8 cellular contexts compared by ENCODE assay signal in the genomic region with DNA sequence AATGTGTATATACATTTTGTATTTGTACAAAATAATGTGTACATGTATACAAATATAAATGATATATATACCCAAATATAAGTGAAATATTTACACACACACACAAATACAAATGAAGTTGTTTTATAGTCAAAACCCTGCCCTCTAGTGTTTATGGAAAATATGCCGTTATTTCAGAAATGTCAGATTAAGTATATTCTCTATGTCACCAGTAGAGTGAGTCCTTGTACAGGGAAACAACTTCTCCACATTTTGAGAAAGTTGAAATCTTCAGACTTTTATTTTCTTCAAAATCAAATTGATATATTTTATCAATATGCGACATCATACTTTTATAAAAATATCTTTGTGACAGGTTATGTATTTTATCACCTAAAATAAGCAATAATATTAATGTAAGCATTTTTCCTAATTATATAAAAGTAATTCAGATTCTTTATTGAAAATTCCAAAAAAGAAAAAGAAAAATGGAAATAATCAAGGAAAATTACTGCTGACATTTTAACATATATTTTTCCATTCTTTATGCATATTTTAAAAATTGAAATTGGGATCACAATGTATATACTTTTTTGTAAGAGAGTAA. TPM values are rescaled to one million over a fixed set of nuclear protein-coding genes. Genes with fewer than 3 reads are reported as not detected.
A peak's percentile ranks its signal among the peaks of the same experiment; 100 is the strongest.
DNase-seq lines count a peak whose midpoint lies in the region; ATAC-seq and TF ChIP-seq lines count a peak whose summit lies in the region.

No MANE protein-coding gene starts in this region.

- in situ Hi-C loops in IMR-90 (cut with MboI; ENCODE audit: low sequenced_read_pairs): loop anchor here (25.0 kb wide), 1 partner anchor 771 kb away; no protein-coding TSS in a partner anchor
- in situ Hi-C loops in Panc1 (cut with HindIII; ENCODE audit: low pct_unique_long_range_greater_than_20kb, low sequenced_read_pairs): no loop called here

- no peaks in the 10 kb centered on the region for H3K4me1 ChIP-seq in IMR-90 (ENCODE audit: control insufficient read depth, insufficient read depth, low read length)
- H3K4me1 ChIP-seq in Panc1 (ENCODE audit: control insufficient read depth, insufficient read depth, low read length): no peaks in the 10 kb centered on the region
- H3K4me1 ChIP-seq in neural progenitor cell: no peaks in the 10 kb centered on the region

- H3K27me3 Mint-ChIP-seq in endothelial cell (ENCODE audit: unreplicated experiment): no peaks in the 10 kb centered on the region
- peaks cover 3% of the 10 kb centered on the region for H3K27me3 Mint-ChIP-seq in neural progenitor cell (ENCODE audit: insufficient read depth, low read depth)
- H3K27me3 Mint-ChIP-seq in activated T-helper 2 cell treated with anti-CD3 and anti-CD28 coated beads, Interferon-gamma antibody, Interleukin-2, Interleukin-4, amounts not matched to agents 10 μg/mL and 5 μg/mL and 100 μg/mL, durations not matched to agents 14 hours and 24 hours and 36 hours (ENCODE audit: low read depth): no peaks in the 10 kb centered on the region

- TF ChIP-seq RAD21 in IMR-90 (IDR thresholded peaks at IDR 0.05; ENCODE audit: low read length): peak; percentile 86

- no peak overlapping the region for H3K14ac ChIP-seq in IMR-90 (replicated peaks; ENCODE audit: low read depth, low read length)

- TF ChIP-seq POLR2A in IMR-90 (IDR thresholded peaks at IDR 0.05; ENCODE audit: low read depth, low read length): no peak

- H3K27ac Mint-ChIP-seq in endothelial cell (ENCODE audit: unreplicated experiment) (no peak overlapping the region), neural progenitor cell (no peak overlapping the region)
- H3K27ac Mint-ChIP-seq in activated T-helper 2 cell treated with anti-CD3 and anti-CD28 coated beads, Interferon-gamma antibody, Interleukin-2, Interleukin-4, amounts not matched to agents 10 μg/mL and 5 μg/mL and 100 μg/mL, durations not matched to agents 14 hours and 24 hours and 36 hours: no peak overlapping the region

- WGBS in IMR-90 (ENCODE audit: extremely low coverage in 2 of 2, insufficient read length in 1 of 2), 2 experiments: no CpG with 5 or more reads among the region's 2 CpGs

- H3K9me3 ChIP-seq in IMR-90 (ENCODE audit: control insufficient read depth, insufficient read depth, low read length) (no peaks in the 10 kb centered on the region), Panc1 (ENCODE audit: control insufficient read depth, insufficient read depth, low read depth, low read length) (no peaks in the 10 kb centered on the region), neural progenitor cell (ENCODE audit: low read depth) (no peaks in the 10 kb centered on the region)

- H3K79me2 ChIP-seq in neural progenitor cell (ENCODE audit: low read depth): peaks cover 32% of the 10 kb centered on the region

- H3K36me3 Mint-ChIP-seq in endothelial cell (ENCODE audit: low read depth, unreplicated experiment) (peaks cover 29% of the 10 kb centered on the region), neural progenitor cell (peaks cover 42% of the 10 kb centered on the region)
- peaks cover 41% of the 10 kb centered on the region for H3K36me3 Mint-ChIP-seq in activated T-helper 2 cell treated with anti-CD3 and anti-CD28 coated beads, Interferon-gamma antibody, Interleukin-2, Interleukin-4, amounts not matched to agents 10 μg/mL and 5 μg/mL and 100 μg/mL, durations not matched to agents 14 hours and 24 hours and 36 hours (ENCODE audit: low read depth)

- no peak overlapping the region for H3K4me2 ChIP-seq in IMR-90 (ENCODE audit: low read depth, low read length)
- no peak overlapping the region for H3K4me2 ChIP-seq in neural progenitor cell

- no peak overlapping the region for H2BK120ac ChIP-seq in IMR-90 (ENCODE audit: low read depth, low read length)

- no peak overlapping the region for H3K18ac ChIP-seq in IMR-90 (ENCODE audit: low read depth, low read length)

- no peak overlapping the region for H3K27ac ChIP-seq in IMR-90 (ENCODE audit: insufficient read depth, low read length)
- H3K27ac ChIP-seq in Panc1 (ENCODE audit: low read length): no peak overlapping the region
- H3K27ac ChIP-seq in neural progenitor cell: no peak overlapping the region

- H2AFZ ChIP-seq in IMR-90 (replicated peaks; ENCODE audit: low read length, poor library complexity) (no peak overlapping the region), neural progenitor cell (replicated peaks) (no peak overlapping the region)

- H4K91ac ChIP-seq in IMR-90 (ENCODE audit: insufficient read depth, low read depth, low read length): no peak overlapping the region

- peaks cover 10% of the 10 kb centered on the region for H3K36me3 ChIP-seq in IMR-90 (ENCODE audit: control insufficient read depth, insufficient read depth, low read length)
- peaks cover 24% of the 10 kb centered on the region for H3K36me3 ChIP-seq in Panc1 (ENCODE audit: control insufficient read depth, insufficient read depth, low read length)
- H3K36me3 ChIP-seq in neural progenitor cell: peaks cover 33% of the 10 kb centered on the region

- H3K4me1 Mint-ChIP-seq in endothelial cell (ENCODE audit: unreplicated experiment) (peaks cover 3% of the 10 kb centered on the region), neural progenitor cell (no peaks in the 10 kb centered on the region)
- H3K4me1 Mint-ChIP-seq in activated T-helper 2 cell treated with anti-CD3 and anti-CD28 coated beads, Interferon-gamma antibody, Interleukin-2, Interleukin-4, amounts not matched to agents 10 μg/mL and 5 μg/mL and 100 μg/mL, durations not matched to agents 14 hours and 24 hours and 36 hours (ENCODE audit: low read depth): no peaks in the 10 kb centered on the region

- intact Hi-C loops in IMR-90 (cut with micrococcal nuclease) (loop anchor here (1.0 to 5.0 kb wide), 3 partner anchors 546 to 778 kb away; partner anchors contain the start of gene RPRM), Panc1 (cut with micrococcal nuclease; ENCODE audit: unreplicated experiment) (loop anchor here (5.0 kb wide), 1 partner anchor 776 kb away; no protein-coding TSS in a partner anchor)
- intact Hi-C loops in activated T-helper 2 cell treated with anti-CD3 and anti-CD28 coated beads, Interferon-gamma antibody, Interleukin-2, Interleukin-4, amounts not matched to agents 10 μg/mL and 5 μg/mL and 100 μg/mL, durations not matched to agents 14 hours and 24 hours and 36 hours (cut with micrococcal nuclease): loop anchor here (2.0 kb wide), 1 partner anchor 778 kb away; no protein-coding TSS in a partner anchor

- H3K23ac ChIP-seq in IMR-90 (ENCODE audit: low read depth, low read length): no peak overlapping the region

- TF ChIP-seq CTCF in IMR-90 (conservative IDR thresholded peaks at IDR 0.05; ENCODE audit: low read depth, low read length): peak; percentile 99
- peak; percentile 73; the same call in 1 of the 2 replicates for TF ChIP-seq CTCF in Panc1 (IDR thresholded peaks at IDR 0.05)
- TF ChIP-seq CTCF in endothelial cell (IDR thresholded peaks at IDR 0.05; ENCODE audit: unreplicated experiment): peak; percentile 89
- peak; percentile 69 for TF ChIP-seq CTCF in neural progenitor cell (IDR thresholded peaks at IDR 0.05)

- H2BK5ac ChIP-seq in IMR-90 (ENCODE audit: low read depth, low read length, poor library complexity, severe bottlenecking): no peak overlapping the region

- H3K4me3 Mint-ChIP-seq in endothelial cell (ENCODE audit: unreplicated experiment) (no peak overlapping the region), neural progenitor cell (no peak overlapping the region)
- H3K4me3 Mint-ChIP-seq in activated T-helper 2 cell treated with anti-CD3 and anti-CD28 coated beads, Interferon-gamma antibody, Interleukin-2, Interleukin-4, amounts not matched to agents 10 μg/mL and 5 μg/mL and 100 μg/mL, durations not matched to agents 14 hours and 24 hours and 36 hours (ENCODE audit: low read depth): no peak overlapping the region

- H3K4ac ChIP-seq in IMR-90 (ENCODE audit: low read depth, low read length): no peak overlapping the region

- no peak overlapping the region for H4K5ac ChIP-seq in IMR-90 (ENCODE audit: low read depth, low read length)

- no peak overlapping the region for H2AK5ac ChIP-seq in IMR-90 (ENCODE audit: low read depth, low read length)

- 0 out of 4 replicates have a peak, but pooled peaks cover 0 to 2% of the 10 kb centered on the region in 2 experiments for H3K79me1 ChIP-seq in IMR-90 (ENCODE audit: low read depth in 1 of 2, low read length in 2 of 2)

- no peaks in the 10 kb centered on the region for H4K20me1 ChIP-seq in IMR-90 (ENCODE audit: insufficient read depth, low read length)
- peaks cover 19% of the 10 kb centered on the region for H4K20me1 ChIP-seq in neural progenitor cell (ENCODE audit: low read depth)

- no peak overlapping the region for H2BK15ac ChIP-seq in IMR-90 (ENCODE audit: low read depth, low read length)

- peak; percentile 80 for DNase-seq in SIG-M5 treated with dmso at 0.1 percent for 504 hours (lab: John Stamatoyannopoulos, UW; ENCODE audit: unreplicated experiment)
- no peak for DNase-seq in SIG-M5 (lab: John Stamatoyannopoulos, UW)
- DNase-seq in IMR-90: peak; percentile 72
- DNase-seq in Panc1 (ENCODE audit: low read depth, low spot score): peak; percentile 42
- DNase-seq in endothelial cell (ENCODE audit: low spot score): no peak
- peak; percentile 20 for DNase-seq in neural progenitor cell (ENCODE audit: low spot score)
- no peak for DNase-seq in activated T-helper 2 cell treated with anti-CD3 and anti-CD28 coated beads, Interferon-gamma antibody, Interleukin-2, Interleukin-4, amounts not matched to agents 10 μg/mL and 5 μg/mL and 100 μg/mL, durations not matched to agents 14 hours and 24 hours and 36 hours (ENCODE audit: low spot score)

- ATAC-seq in GM21717 (IDR thresholded peaks at IDR 0.05; ENCODE audit: unreplicated experiment): peak; percentile 80
- peak; percentile 85 for ATAC-seq in IMR-90 (ENCODE audit: low read depth)
- no peak for ATAC-seq in Panc1

- H3K56ac ChIP-seq in IMR-90 (ENCODE audit: extremely low read depth, insufficient read depth, low read length): no peak overlapping the region

- dilution Hi-C loops in IMR-90 (cut with HindIII; ENCODE audit: low sequenced_read_pairs, unreplicated experiment): no loop called here

- H3K9me3 Mint-ChIP-seq in endothelial cell (ENCODE audit: unreplicated experiment): no peaks in the 10 kb centered on the region
- peaks cover 11% of the 10 kb centered on the region for H3K9me3 Mint-ChIP-seq in neural progenitor cell
- no peaks in the 10 kb centered on the region for H3K9me3 Mint-ChIP-seq in activated T-helper 2 cell treated with anti-CD3 and anti-CD28 coated beads, Interferon-gamma antibody, Interleukin-2, Interleukin-4, amounts not matched to agents 10 μg/mL and 5 μg/mL and 100 μg/mL, durations not matched to agents 14 hours and 24 hours and 36 hours

- H3K9me1 ChIP-seq in IMR-90 (ENCODE audit: insufficient read depth, low read length): no peaks in the 10 kb centered on the region

- BruUV-seq in IMR-90 (replicated peaks; lab: Mats Ljungman, UMichigan) (no TSS peak), Panc1 (replicated peaks; lab: Mats Ljungman, UMichigan) (no TSS peak)

- POLR2A ChIA-PET in IMR-90 (lab: Charles Lee; ENCODE audit: unreplicated experiment) (no interaction called here), Panc1 (lab: Charles Lee) (no interaction called here)

- H2BK20ac ChIP-seq in IMR-90 (ENCODE audit: low read depth, low read length): no peak overlapping the region

- no peaks in the 10 kb centered on the region for H3F3A ChIP-seq in neural progenitor cell (ENCODE audit: low read depth)

- no peak overlapping the region for H4K8ac ChIP-seq in IMR-90 (ENCODE audit: low read depth in 2 of 2, low read length in 2 of 2)

- no peak overlapping the region for H2AK9ac ChIP-seq in IMR-90 (replicated peaks; ENCODE audit: low read depth, low read length, poor library complexity)

- H3K9ac ChIP-seq in IMR-90 (ENCODE audit: low read depth, low read length): no peak overlapping the region
- no peak overlapping the region for H3K9ac ChIP-seq in neural progenitor cell

- CTCF ChIA-PET in IMR-90 (lab: Yijun Ruan, JAX) (interaction anchor here (0.6 to 1.5 kb wide), 3 partner anchors 12 to 110 kb away, joined by 4 to 5 read pairs (median 5); no protein-coding TSS in a partner anchor), Panc1 (lab: Charles Lee) (no interaction called here)

- H3K4me3 ChIP-seq in IMR-90 (ENCODE audit: insufficient read depth, low read depth, low read length) (no peak overlapping the region), Panc1 (ENCODE audit: low read depth in 2 of 2, low read length in 2 of 2) (no peak overlapping the region), neural progenitor cell (no peak overlapping the region)

- no peaks in the 10 kb centered on the region for H3K27me3 ChIP-seq in IMR-90 (ENCODE audit: control insufficient read depth, insufficient read depth, low read length)
- H3K27me3 ChIP-seq in Panc1 (ENCODE audit: control insufficient read depth, insufficient read depth, low read length): no peaks in the 10 kb centered on the region
- H3K27me3 ChIP-seq in neural progenitor cell: no peaks in the 10 kb centered on the region

RNA-seq across cellular contexts. Expression of gene ARL6IP6, which starts 22.4 kb away (rescaled TPM):
- total RNA-seq in IMR-90 (2012; rRNA removed) (4.1 and 11.7 TPM in 2 replicates), Panc1 (2021; ENCODE audit: unreplicated experiment) (38.9 TPM), endothelial cell (ENCODE audit: unreplicated experiment) (22.7 TPM), neural progenitor cell (ENCODE audit: low replicate concordance) (80.9 and 104 TPM in 2 replicates)
- 11.2 and 14.7 TPM in 2 replicates for polyA plus RNA-seq in IMR-90 (2012; rRNA removed)
- 7.7 and 9.5 TPM in 2 replicates for polyA plus RNA-seq in IMR-90 (2012; cell fraction: cytosol; rRNA removed)
- polyA plus RNA-seq in IMR-90 (2012; cell fraction: nucleus; rRNA removed; ENCODE audit: low replicate concordance): 9.3 and 19.8 TPM in 2 replicates
- 29.8 TPM for polyA plus RNA-seq in Panc1 (2012; ENCODE audit: insufficient read length)
- 33.1 and 33.6 TPM in 2 replicates for total RNA-seq in activated T-helper 2 cell treated with anti-CD3 and anti-CD28 coated beads, Interferon-gamma antibody, Interleukin-2, Interleukin-4, amounts not matched to agents 10 μg/mL and 5 μg/mL and 100 μg/mL, durations not matched to agents 14 hours and 24 hours and 36 hours

RNA-seq across cellular contexts. Expression of gene PRPF40A, which starts 23.6 kb away (rescaled TPM):
- 150 and 168 TPM in 2 replicates for total RNA-seq in IMR-90 (2012; rRNA removed)
- polyA plus RNA-seq in IMR-90 (2012; rRNA removed): 49.1 and 58.7 TPM in 2 replicates
- 21.3 and 26.3 TPM in 2 replicates for polyA plus RNA-seq in IMR-90 (2012; cell fraction: cytosol; rRNA removed)
- 46.3 and 80.3 TPM in 2 replicates for polyA plus RNA-seq in IMR-90 (2012; cell fraction: nucleus; rRNA removed; ENCODE audit: low replicate concordance)
- total RNA-seq in Panc1 (2021; ENCODE audit: unreplicated experiment): 142 TPM
- polyA plus RNA-seq in Panc1 (2012; ENCODE audit: insufficient read length): 95.1 TPM
- 128 TPM for total RNA-seq in endothelial cell (ENCODE audit: unreplicated experiment)
- 210 and 257 TPM in 2 replicates for total RNA-seq in neural progenitor cell (ENCODE audit: low replicate concordance)
- total RNA-seq in activated T-helper 2 cell treated with anti-CD3 and anti-CD28 coated beads, Interferon-gamma antibody, Interleukin-2, Interleukin-4, amounts not matched to agents 10 μg/mL and 5 μg/mL and 100 μg/mL, durations not matched to agents 14 hours and 24 hours and 36 hours: 144 and 170 TPM in 2 replicates

Comparison
In these comparisons a context has a peak if more than half of its experiments do, and no peak if none do; other contexts are left out.
1. DNase-seq: peak in SIG-M5 treated with dmso at 0.1 percent for 504 hours (single experiment), IMR-90 (single experiment), Panc1 (single experiment) and neural progenitor cell (single experiment); none in SIG-M5 (single experiment), endothelial cell (single experiment) and activated T-helper 2 cell treated with anti-CD3 and anti-CD28 coated beads, Interferon-gamma antibody, Interleukin-2, Interleukin-4, amounts not matched to agents 10 μg/mL and 5 μg/mL and 100 μg/mL, durations not matched to agents 14 hours and 24 hours and 36 hours (single experiment).
2. Peak in every context shown above with its lines, with median percentiles within 50 percentile points of each other: CTCF ChIP-seq.